ENCODE assay signal across 21 cellular contexts in genomic region chr6:87105823-87106222, GRCh38. TPM values are rescaled to one million over a fixed set of nuclear protein-coding genes. Genes with fewer than 3 reads are reported as not detected.
DNase-seq lines count a peak whose midpoint lies in the region; ATAC-seq, FAIRE-seq and TF ChIP-seq lines count a peak whose summit lies in the region.
"Had no signal": no experiment of that assay in that cellular context is flagged by ENCODE, and none has a peak within 500 bp of the region (broad histone marks: within the 10 kb centered on the region; RNA-seq: fewer than 3 reads in every experiment).

No MANE protein-coding gene starts in this region.

- TF ChIP-seq RAD21 in SK-N-SH (IDR thresholded peaks at IDR 0.05; ENCODE audit: low read length): no peak

- H3K4me3 ChIP-seq in SK-N-SH (ENCODE audit: low read depth in 2 of 2, low read length in 1 of 2) (no peak overlapping the region), adipocyte (ENCODE audit: low read length) (no peak overlapping the region), fibroblast of villous mesenchyme (ENCODE audit: low read depth, low read length) (no peak overlapping the region)
- H3K4me3 ChIP-seq: BLaER1 treated with 17β-estradiol and CSF1 and Interleukin-3, amounts not matched to agents 10 nM and 100 nM; SJSA1 had no signal

- H2AFZ ChIP-seq in SK-N-SH (ENCODE audit: low read depth): peak overlapping the region; percentile 63; the same call in 1 of the 2 replicates

- H3K27me3 ChIP-seq in SK-N-SH (ENCODE audit: insufficient read depth) (no peaks in the 10 kb centered on the region), adipocyte (replicated peaks; ENCODE audit: control insufficient read depth, insufficient read depth, low read length) (no peaks in the 10 kb centered on the region)
- H3K27me3 ChIP-seq: BLaER1 treated with 17β-estradiol and CSF1 and Interleukin-3, amounts not matched to agents 10 nM and 100 nM; SJSA1 had no signal

- no peaks in the 10 kb centered on the region for H3K9me2 ChIP-seq in SK-N-SH

- H3F3A ChIP-seq in SK-N-SH (replicated peaks; ENCODE audit: insufficient read depth): peaks cover 19% of the 10 kb centered on the region

- no peak for TF ChIP-seq CTCF in SK-N-SH (IDR thresholded peaks at IDR 0.05)
- TF ChIP-seq CTCF in fibroblast of villous mesenchyme (IDR thresholded peaks at IDR 0.05; ENCODE audit: insufficient read depth, low read depth, low read length): no peak
- TF ChIP-seq CTCF in omental fat pad (IDR thresholded peaks at IDR 0.05): no peak

- CTCF ChIA-PET in SK-N-SH (lab: Yijun Ruan, JAX): interaction anchor here (0.9 to 1.4 kb wide), 2 partner anchors 27 kb away, joined by 4 to 5 read pairs; no protein-coding TSS in a partner anchor

- POLR2A ChIA-PET in SK-N-SH (lab: Yijun Ruan, JAX): no interaction called here

- DNase-seq in SK-N-SH: no peak
- DNase-seq in adipocyte (ENCODE audit: low read depth): peak; percentile 49
- peak; percentile 28 for DNase-seq in fibroblast of villous mesenchyme (ENCODE audit: low read depth)
- no peak for DNase-seq in foreskin melanocyte
- DNase-seq in omental fat pad (ENCODE audit: low spot score): no peak
- DNase-seq in urothelium cell line (ENCODE audit: low spot score): no peak
- DNase-seq: DND-41, KBM-7, NCI-H1048, NCI-H1436 treated with DMSO at 0.1 percent for 48 hours, NCI-H2029 treated with DMSO at 0.1 percent for 48 hours, NCI-H2171 treated with DMSO at 0.1 percent for 48 hours, NCI-H510A, NCI-H774 had no signal

- peak overlapping the region in 1 of 2 experiments; percentile 69; a peak in 2 of 4 replicates for H3K27ac ChIP-seq in SK-N-SH (ENCODE audit: low read depth in 2 of 2, low read length in 1 of 2)
- H3K27ac ChIP-seq: 22Rv1; BLaER1 treated with 17β-estradiol and CSF1 and Interleukin-3, amounts not matched to agents 10 nM and 100 nM; SJSA1 had no signal

- H3K79me2 ChIP-seq in SK-N-SH (ENCODE audit: insufficient read depth): no peaks in the 10 kb centered on the region

- no peak for ATAC-seq in SK-N-SH treated with all-trans-retinoic acid at 6 μM for 48 hours
- ATAC-seq in omental fat pad (ENCODE audit: low FRiP score): no peak
- no peak for ATAC-seq in HG03439 (IDR thresholded peaks at IDR 0.05; ENCODE audit: unreplicated experiment)

- peaks cover 0 to 13% of the 10 kb centered on the region in 2 experiments; a peak in 1 of 4 replicates for H3K4me1 ChIP-seq in SK-N-SH (ENCODE audit: control insufficient read depth in 1 of 2, insufficient read depth in 2 of 2, low read depth in 1 of 2, low read length in 1 of 2)
- no peaks in the 10 kb centered on the region for H3K4me1 ChIP-seq in adipocyte (ENCODE audit: control insufficient read depth, insufficient read depth, low read length)
- H3K4me1 ChIP-seq: SJSA1 had no signal

- H3K4me2 ChIP-seq in SK-N-SH: peak overlapping the region; percentile 37
- H3K4me2 ChIP-seq: BLaER1 treated with 17β-estradiol and CSF1 and Interleukin-3, amounts not matched to agents 10 nM and 100 nM had no signal

- H4K20me1 ChIP-seq in SK-N-SH (ENCODE audit: insufficient read depth): no peaks in the 10 kb centered on the region
- H4K20me1 ChIP-seq: BLaER1 treated with 17β-estradiol and CSF1 and Interleukin-3, amounts not matched to agents 10 nM and 100 nM had no signal

- TF ChIP-seq EP300 in SK-N-SH (IDR thresholded peaks at IDR 0.05; ENCODE audit: borderline replicate concordance in 1 of 2, low read depth in 1 of 2, low read length in 1 of 2): no peak

- H3K36me3 ChIP-seq in SK-N-SH (replicated peaks in 1 of 2; ENCODE audit: control insufficient read depth in 1 of 2, insufficient read depth in 2 of 2, low read length in 1 of 2) (no peaks in the 10 kb centered on the region), adipocyte (ENCODE audit: control insufficient read depth, insufficient read depth, low read length, severe bottlenecking) (no peaks in the 10 kb centered on the region)
- H3K36me3 ChIP-seq: BLaER1 treated with 17β-estradiol and CSF1 and Interleukin-3, amounts not matched to agents 10 nM and 100 nM; SJSA1 had no signal

- no peak overlapping the region for H3K9ac ChIP-seq in SK-N-SH
- no peak overlapping the region for H3K9ac ChIP-seq in adipocyte (ENCODE audit: low read length)
- H3K9ac ChIP-seq: BLaER1 treated with 17β-estradiol and CSF1 and Interleukin-3, amounts not matched to agents 10 nM and 100 nM had no signal

- H3K9me3 ChIP-seq in SK-N-SH: no peaks in the 10 kb centered on the region
- H3K9me3 ChIP-seq in adipocyte (ENCODE audit: control insufficient read depth, low read length): no peaks in the 10 kb centered on the region
- H3K9me3 ChIP-seq: BLaER1 treated with 17β-estradiol and CSF1 and Interleukin-3, amounts not matched to agents 10 nM and 100 nM; SJSA1 had no signal

- FAIRE-seq in urothelium cell line (lab: Jason Lieb, UNC): no peak
- FAIRE-seq: GM19239 had no signal

TF ChIP-seq in SK-N-SH, 30 proteins besides CTCF, POLR2A, EP300 and RAD21 (continues in another document):
- TF ChIP-seq POLR2AphosphoS5 (IDR thresholded peaks at IDR 0.05; ENCODE audit: low read depth, low read length) (no peak), PBX3 (IDR thresholded peaks at IDR 0.05) (peak; percentile 30; the same call in 1 of the 2 replicates), TCF12 (IDR thresholded peaks at IDR 0.05) (peak; percentile 29; the same call in 1 of the 2 replicates), GATA2 (CRISPR knock-in tag; IDR thresholded peaks at IDR 0.05) (no peak), TAF1 (IDR thresholded peaks at IDR 0.05; ENCODE audit: borderline replicate concordance, low read depth, low read length) (no peak), YY1 (IDR thresholded peaks at IDR 0.05; ENCODE audit: low read depth) (no peak)
- TF ChIP-seq, protein P1, sequence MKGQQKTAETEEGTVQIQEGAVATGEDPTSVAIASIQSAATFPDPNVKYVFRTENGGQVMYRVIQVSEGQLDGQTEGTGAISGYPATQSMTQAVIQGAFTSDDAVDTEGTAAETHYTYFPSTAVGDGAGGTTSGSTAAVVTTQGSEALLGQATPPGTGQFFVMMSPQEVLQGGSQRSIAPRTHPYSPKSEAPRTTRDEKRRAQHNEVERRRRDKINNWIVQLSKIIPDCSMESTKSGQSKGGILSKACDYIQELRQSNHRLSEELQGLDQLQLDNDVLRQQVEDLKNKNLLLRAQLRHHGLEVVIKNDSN (IDR thresholded peaks at IDR 0.05; ENCODE audit: borderline replicate concordance, low read depth): no peak

TF ChIP-seq in SK-N-SH treated with all-trans-retinoic acid at 6 μM for 48 hours, 23 proteins besides CTCF, POLR2A, EP300 and RAD21:
- no peak for TF ChIP-seq PPARA (CRISPR knock-in tag; IDR thresholded peaks at IDR 0.05; ENCODE audit: borderline replicate concordance)
- TF ChIP-seq ZFP30 (CRISPR knock-in tag; IDR thresholded peaks at IDR 0.05): no peak
- no peak for TF ChIP-seq OSR1 (CRISPR knock-in tag; IDR thresholded peaks at IDR 0.05)
- TF ChIP-seq, protein P2, sequence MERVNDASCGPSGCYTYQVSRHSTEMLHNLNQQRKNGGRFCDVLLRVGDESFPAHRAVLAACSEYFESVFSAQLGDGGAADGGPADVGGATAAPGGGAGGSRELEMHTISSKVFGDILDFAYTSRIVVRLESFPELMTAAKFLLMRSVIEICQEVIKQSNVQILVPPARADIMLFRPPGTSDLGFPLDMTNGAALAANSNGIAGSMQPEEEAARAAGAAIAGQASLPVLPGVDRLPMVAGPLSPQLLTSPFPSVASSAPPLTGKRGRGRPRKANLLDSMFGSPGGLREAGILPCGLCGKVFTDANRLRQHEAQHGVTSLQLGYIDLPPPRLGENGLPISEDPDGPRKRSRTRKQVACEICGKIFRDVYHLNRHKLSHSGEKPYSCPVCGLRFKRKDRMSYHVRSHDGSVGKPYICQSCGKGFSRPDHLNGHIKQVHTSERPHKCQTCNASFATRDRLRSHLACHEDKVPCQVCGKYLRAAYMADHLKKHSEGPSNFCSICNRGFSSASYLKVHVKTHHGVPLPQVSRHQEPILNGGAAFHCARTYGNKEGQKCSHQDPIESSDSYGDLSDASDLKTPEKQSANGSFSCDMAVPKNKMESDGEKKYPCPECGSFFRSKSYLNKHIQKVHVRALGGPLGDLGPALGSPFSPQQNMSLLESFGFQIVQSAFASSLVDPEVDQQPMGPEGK (CRISPR knock-in tag; IDR thresholded peaks at IDR 0.05; ENCODE audit: borderline replicate concordance): no peak
- TF ChIP-seq, protein P3, sequence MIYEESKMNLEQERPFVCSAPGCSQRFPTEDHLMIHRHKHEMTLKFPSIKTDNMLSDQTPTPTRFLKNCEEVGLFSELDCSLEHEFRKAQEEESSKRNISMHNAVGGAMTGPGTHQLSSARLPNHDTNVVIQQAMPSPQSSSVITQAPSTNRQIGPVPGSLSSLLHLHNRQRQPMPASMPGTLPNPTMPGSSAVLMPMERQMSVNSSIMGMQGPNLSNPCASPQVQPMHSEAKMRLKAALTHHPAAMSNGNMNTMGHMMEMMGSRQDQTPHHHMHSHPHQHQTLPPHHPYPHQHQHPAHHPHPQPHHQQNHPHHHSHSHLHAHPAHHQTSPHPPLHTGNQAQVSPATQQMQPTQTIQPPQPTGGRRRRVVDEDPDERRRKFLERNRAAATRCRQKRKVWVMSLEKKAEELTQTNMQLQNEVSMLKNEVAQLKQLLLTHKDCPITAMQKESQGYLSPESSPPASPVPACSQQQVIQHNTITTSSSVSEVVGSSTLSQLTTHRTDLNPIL (CRISPR knock-in tag; IDR thresholded peaks at IDR 0.05; ENCODE audit: low read depth): no peak

RNA-seq across cellular contexts. Expression of gene CGA, which starts 10.9 kb away (rescaled TPM):
- 0.10 and 0.18 TPM in 2 replicates for polyA plus RNA-seq in SK-N-SH (2012; rRNA removed)
- 0.04 and 0.10 TPM in 2 replicates for polyA plus RNA-seq in SK-N-SH (2012; cell fraction: cytosol; rRNA removed)
- 0.25 and 0.41 TPM in 2 replicates for polyA plus RNA-seq in SK-N-SH (2012; cell fraction: nucleus; rRNA removed)
- total RNA-seq in fibroblast of villous mesenchyme: 0.32 TPM in 1 of 2 replicates, not detected in the other
- not detected for total RNA-seq in omental fat pad
- total RNA-seq: H4, SJSA1 had no signal

RNA-seq across cellular contexts. Expression of gene ZNF292, which starts 49.5 kb away (rescaled TPM):
- polyA plus RNA-seq in SK-N-SH (2012; rRNA removed): 3.2 and 5.0 TPM in 2 replicates
- polyA plus RNA-seq in SK-N-SH (2012; cell fraction: cytosol; rRNA removed): 3.0 and 4.2 TPM in 2 replicates
- polyA plus RNA-seq in SK-N-SH (2012; cell fraction: nucleus; rRNA removed): 7.6 and 23.9 TPM in 2 replicates
- total RNA-seq in fibroblast of villous mesenchyme: 27.7 and 32.8 TPM in 2 replicates
- total RNA-seq in omental fat pad: 10 to 100 TPM; 17.8 to 40.0 (median 21.3) TPM

Comparison
In these comparisons a context has a peak if more than half of its experiments do, and no peak if none do; other contexts are left out.
1. DNase-seq: peak in adipocyte (single experiment) and fibroblast of villous mesenchyme (single experiment); none in SK-N-SH (single experiment), foreskin melanocyte (single experiment), omental fat pad (single experiment) and urothelium cell line (single experiment).